ENCODE assay signal across 8 cellular contexts in genomic region chr1:240092301-240093119, GRCh38. TPM values are rescaled to one million over a fixed set of nuclear protein-coding genes. Genes with fewer than 3 reads are reported as not detected.
DNase-seq lines count a peak whose midpoint lies in the region; ATAC-seq and TF ChIP-seq lines count a peak whose summit lies in the region.

No MANE protein-coding gene starts in this region.

- no peak overlapping the region for H4K8ac ChIP-seq in neuronal stem cell (ENCODE audit: low read depth, low read length)

- H3K14ac ChIP-seq in neuronal stem cell (ENCODE audit: low read length), result no peak overlapping the region

- H3K18ac ChIP-seq in neuronal stem cell (ENCODE audit: low read length), result peak overlapping the region; percentile 96

- TF ChIP-seq CTCF in esophagus squamous epithelium (IDR thresholded peaks at IDR 0.05), result no peak

- peak overlapping the region; percentile 96 for H2BK15ac ChIP-seq in neuronal stem cell (ENCODE audit: low read length)

- H3K27ac Mint-ChIP-seq in T-helper 17 cell, result no peak overlapping the region

- peak overlapping the region; percentile 98 for H3K4me2 ChIP-seq in neuronal stem cell (ENCODE audit: insufficient read depth, low read length, poor library complexity, severe bottlenecking)

- no peak overlapping the region for H2BK5ac ChIP-seq in neuronal stem cell (ENCODE audit: low read length)

- no peak overlapping the region for H3K4me3 Mint-ChIP-seq in T-helper 17 cell

- no peak overlapping the region for H2BK12ac ChIP-seq in neuronal stem cell (ENCODE audit: low read length)

- ATAC-seq in T-helper 17 cell (no peak), HG03196 (IDR thresholded peaks at IDR 0.05; ENCODE audit: unreplicated experiment) (no peak), GM19023 (IDR thresholded peaks at IDR 0.05; ENCODE audit: unreplicated experiment) (no peak)

- H4K91ac ChIP-seq in neuronal stem cell (ENCODE audit: low read depth, low read length, poor library complexity), result no peak overlapping the region

- H3K27me3 ChIP-seq in esophagus squamous epithelium (peaks cover 0 to 71% (median 9%) of the 10 kb centered on the region in 4 donors), neuronal stem cell (ENCODE audit: control insufficient read depth in 3 of 3, insufficient read depth in 3 of 3, low read depth in 1 of 3, low read length in 3 of 3) (peaks cover 0 to 9% (median 0%) of the 10 kb centered on the region in 3 experiments)

- H3K4me3 ChIP-seq in esophagus squamous epithelium, result peak overlapping the region in 3 of 4 donors; percentile 32 to 58 (median 45)
- H3K4me3 ChIP-seq in neuronal stem cell (ENCODE audit: low read length in 2 of 2), result peak overlapping the region; percentile 86 to 87

- peaks cover 2% of the 10 kb centered on the region for H3K79me1 ChIP-seq in neuronal stem cell (ENCODE audit: low read depth, low read length)

- H3K27ac ChIP-seq in esophagus squamous epithelium, result no peak overlapping the region
- no peak overlapping the region for H3K27ac ChIP-seq in neuronal stem cell (replicated peaks; ENCODE audit: low read length)

- peak overlapping the region; percentile 90 for H3K9ac ChIP-seq in neuronal stem cell (ENCODE audit: low read depth, low read length, poor library complexity)

- peak overlapping the region; percentile 88 for H2AK5ac ChIP-seq in neuronal stem cell (ENCODE audit: low read depth, low read length)

- H3K9me3 ChIP-seq in esophagus squamous epithelium (no peaks in the 10 kb centered on the region), neuronal stem cell (replicated peaks in 1 of 2; ENCODE audit: control insufficient read depth in 2 of 2, insufficient read depth in 1 of 2, low read depth in 1 of 2, low read length in 2 of 2) (no peaks in the 10 kb centered on the region), T-helper 17 cell (ENCODE audit: control insufficient read depth, low read length, poor library complexity, severe bottlenecking) (no peaks in the 10 kb centered on the region)

- TF ChIP-seq POLR2A in esophagus squamous epithelium (IDR thresholded peaks at IDR 0.05), result no peak

- H3K36me3 Mint-ChIP-seq in T-helper 17 cell (ENCODE audit: low read depth), result no peaks in the 10 kb centered on the region

- 0 to 8% methylated on average over 3 to 12 of the region's 70 CpGs for WGBS in esophagus squamous epithelium, 2 donors
- no CpG with 5 or more reads among the region's 70 CpGs for WGBS in neuronal stem cell (ENCODE audit: extremely low coverage in 2 of 2, insufficient read length in 2 of 2, insufficient replicate concordance in 1 of 2), 2 donors

- peak; percentile 69 for DNase-seq in ELR (ENCODE audit: low read depth)
- peak; percentile 38 for DNase-seq in NCI-H774 (lab: John Stamatoyannopoulos, UW)
- DNase-seq in esophagus squamous epithelium (lab: John Stamatoyannopoulos, UW), result no peak
- DNase-seq in neuronal stem cell (ENCODE audit: low spot score), result peak; percentile 44
- DNase-seq in T-helper 17 cell, result no peak
- no peak for DNase-seq in stimulated activated CD4-positive, alpha-beta T cell treated with anti-CD3 and anti-CD28 coated beads, Interleukin-1b, Interleukin-23, amount 100 ng/mL, for 48 hours

- peaks cover 3% of the 10 kb centered on the region for H3K4me1 Mint-ChIP-seq in T-helper 17 cell

- intact Hi-C loops in esophagus squamous epithelium (cut with DNase I), result no loop called here

- H3K4me1 ChIP-seq in esophagus squamous epithelium, result peaks cover 0 to 26% (median 6%) of the 10 kb centered on the region in 3 donors
- H3K4me1 ChIP-seq in neuronal stem cell (ENCODE audit: control insufficient read depth in 2 of 2, insufficient read depth in 1 of 2, low read depth in 1 of 2, low read length in 2 of 2), result peaks cover 7 to 32% of the 10 kb centered on the region in 2 donors

- peaks cover 43% of the 10 kb centered on the region for H3K27me3 Mint-ChIP-seq in T-helper 17 cell

- peak overlapping the region; percentile 94 for H2AFZ ChIP-seq in neuronal stem cell (ENCODE audit: low read length)

- H3K23ac ChIP-seq in neuronal stem cell (ENCODE audit: low read depth, low read length, poor library complexity), result peak overlapping the region; percentile 52

- H3K36me3 ChIP-seq in esophagus squamous epithelium (no peaks in the 10 kb centered on the region), neuronal stem cell (replicated peaks in 1 of 2; ENCODE audit: control insufficient read depth in 2 of 2, insufficient read depth in 2 of 2, low read length in 2 of 2) (peaks cover 0 to 3% of the 10 kb centered on the region in 2 donors)

- H3K4ac ChIP-seq in neuronal stem cell (ENCODE audit: low read length), result no peak overlapping the region

- H2BK120ac ChIP-seq in neuronal stem cell (ENCODE audit: low read depth, low read length), result no peak overlapping the region

RNA-seq across cellular contexts. Expression of gene FMN2, which starts 0.8 kb away (rescaled TPM):
- total RNA-seq in esophagus squamous epithelium, result under 1 TPM in 2 of 4 donors, not detected in 2; 0.19 to 0.35 TPM
- polyA plus RNA-seq in neuronal stem cell (2013, experiment 1 of 2), result 6.4 TPM
- polyA plus RNA-seq in neuronal stem cell (2013, experiment 2 of 2), result 6.4 TPM
- not detected for total RNA-seq in T-helper 17 cell

Comparison
In these comparisons a context has a peak if more than half of its experiments do, and no peak if none do; other contexts are left out.
1. DNase-seq: peak in ELR (single experiment), NCI-H774 (single experiment) and neuronal stem cell (single experiment); none in esophagus squamous epithelium (single experiment), T-helper 17 cell (0 of 3) and stimulated activated CD4-positive, alpha-beta T cell treated with anti-CD3 and anti-CD28 coated beads, Interleukin-1b, Interleukin-23, amount 100 ng/mL, for 48 hours (single experiment).